8 cellular contexts compared by ENCODE assay signal in genomic region chr5:79235578-79236363, GRCh38. TPM values are rescaled to one million over a fixed set of nuclear protein-coding genes. Genes with fewer than 3 reads are reported as not detected.
A peak's percentile ranks its signal among the peaks of the same experiment; 100 is the strongest.
DNase-seq lines count a peak whose midpoint lies in the region; ATAC-seq lines count a peak whose summit lies in the region.

Gene JMY, plus strand, starts transcription at chr5:79236131. Its CDS starts 520 bp downstream, at chr5:79236651.

- peak within 1 kb of the TSS; percentile 91 for H3K4me3 ChIP-seq in effector memory CD4-positive, alpha-beta T cell (ENCODE audit: insufficient read depth, low read depth, low read length, poor library complexity, severe bottlenecking)
- peak within 1 kb of the TSS; percentile 86 to 95 for H3K4me3 ChIP-seq in mesenchymal stem cell (ENCODE audit: insufficient read depth in 1 of 2, low read depth in 1 of 2, low read length in 2 of 2)

- H3K23ac ChIP-seq in mesenchymal stem cell (ENCODE audit: low read length in 2 of 2): peak within 1 kb of the TSS in 1 of 2 experiments; percentile 73

- H3K9ac ChIP-seq in mesenchymal stem cell (ENCODE audit: low read length): peak within 1 kb of the TSS; percentile 95

- H2BK5ac ChIP-seq in mesenchymal stem cell (ENCODE audit: low read depth, low read length, poor library complexity, severe bottlenecking): no peak within 1 kb of the TSS

- peak; percentile 74 for ATAC-seq in GM19328 (IDR thresholded peaks at IDR 0.05; ENCODE audit: unreplicated experiment)
- peak; percentile 68 for ATAC-seq in HG03460 (IDR thresholded peaks at IDR 0.05; ENCODE audit: unreplicated experiment)

- no peaks in the 10 kb centered on the region for H3K36me3 ChIP-seq in effector memory CD4-positive, alpha-beta T cell (ENCODE audit: control insufficient read depth, insufficient read depth, low read length)
- H3K36me3 ChIP-seq in mesenchymal stem cell (ENCODE audit: control insufficient read depth in 1 of 2, insufficient read depth in 2 of 2, low read depth in 1 of 2, low read length in 2 of 2): no peaks in the 10 kb centered on the region

- DNase-seq in C1 segment of cervical spinal cord (lab: John Stamatoyannopoulos, UW): peak; percentile 15 to 88 (median 82)
- DNase-seq in NCI-H82 (lab: John Stamatoyannopoulos, UW): peak; percentile 90
- DNase-seq in activated CD8-positive, alpha-beta memory T cell treated with anti-CD3 and anti-CD28 coated beads for 24 hours: peak; percentile 90
- DNase-seq in effector memory CD4-positive, alpha-beta T cell: peak; percentile 77 to 81 (median 80)
- DNase-seq in mesenchymal stem cell: peak; percentile 82
- DNase-seq in stimulated activated CD8-positive, alpha-beta memory T cell treated with anti-CD3 and anti-CD28 coated beads, Interleukin-12 subunit alpha, Interleukin-12 subunit beta, amount 100 ng/mL, for 24 hours (ENCODE audit: extremely low read depth): peak; percentile 66

- H4K8ac ChIP-seq in mesenchymal stem cell (ENCODE audit: low read length): peak within 1 kb of the TSS; percentile 89

- H3K4me1 ChIP-seq in effector memory CD4-positive, alpha-beta T cell (ENCODE audit: control insufficient read depth, insufficient read depth, low read length, poor library complexity, severe bottlenecking): peaks cover 7% of the 10 kb centered on the region
- H3K4me1 ChIP-seq in mesenchymal stem cell (ENCODE audit: control insufficient read depth, insufficient read depth, low read depth, low read length): peaks cover 5% of the 10 kb centered on the region

- H2AFZ ChIP-seq in mesenchymal stem cell (ENCODE audit: low read depth, low read length): peak within 1 kb of the TSS; percentile 93

- H3K27me3 ChIP-seq in effector memory CD4-positive, alpha-beta T cell (replicated peaks; ENCODE audit: control insufficient read depth, insufficient read depth, low read length, poor library complexity, severe bottlenecking): no peaks in the 10 kb centered on the region
- H3K27me3 ChIP-seq in mesenchymal stem cell (ENCODE audit: control insufficient read depth in 1 of 2, insufficient read depth in 1 of 2, low read length in 2 of 2): no peaks in the 10 kb centered on the region

- H3K18ac ChIP-seq in mesenchymal stem cell (ENCODE audit: low read depth in 1 of 2, low read length in 2 of 2): peak within 1 kb of the TSS; percentile 77 to 79

- peak within 1 kb of the TSS; percentile 95 for H3K27ac ChIP-seq in effector memory CD4-positive, alpha-beta T cell (ENCODE audit: insufficient read depth, low read length, poor library complexity, severe bottlenecking)
- no peak within 1 kb of the TSS for H3K27ac ChIP-seq in mesenchymal stem cell (ENCODE audit: low read length, poor library complexity, severe bottlenecking)

- no peak within 1 kb of the TSS for H2BK12ac ChIP-seq in mesenchymal stem cell (ENCODE audit: low read length in 2 of 2)

- H3K4me2 ChIP-seq in mesenchymal stem cell (ENCODE audit: low read length, poor library complexity, severe bottlenecking): peak within 1 kb of the TSS; percentile 98

- peak within 1 kb of the TSS; percentile 52 for H2BK15ac ChIP-seq in mesenchymal stem cell (ENCODE audit: low read depth, poor library complexity, severe bottlenecking)

- no peaks in the 10 kb centered on the region for H3K9me3 ChIP-seq in effector memory CD4-positive, alpha-beta T cell (ENCODE audit: control insufficient read depth, low read length)
- no peaks in the 10 kb centered on the region for H3K9me3 ChIP-seq in mesenchymal stem cell (ENCODE audit: control insufficient read depth, low read length)

- peaks cover 13% of the 10 kb centered on the region for H3K79me1 ChIP-seq in mesenchymal stem cell (replicated peaks; ENCODE audit: low read length, poor library complexity, severe bottlenecking)

- under 1% methylated on average over 62 of the region's 83 CpGs for whole genome bisulfite sequencing in mesenchymal stem cell

- H3K4ac ChIP-seq in mesenchymal stem cell (ENCODE audit: low read depth in 1 of 2, low read length in 2 of 2): peak within 1 kb of the TSS in 1 of 2 experiments; percentile 55

- no peak within 1 kb of the TSS for H2AK5ac ChIP-seq in mesenchymal stem cell (ENCODE audit: low read length, severe bottlenecking)

- peak within 1 kb of the TSS in 1 of 2 experiments; percentile 36 for H3K14ac ChIP-seq in mesenchymal stem cell (ENCODE audit: low read length in 2 of 2)

- H2BK120ac ChIP-seq in mesenchymal stem cell (ENCODE audit: low read depth, low read length): peak within 1 kb of the TSS; percentile 85

- H4K91ac ChIP-seq in mesenchymal stem cell (ENCODE audit: low read length): peak within 1 kb of the TSS; percentile 15

RNA-seq across cellular contexts. Expression of gene JMY, which starts in this region (rescaled TPM):
- 3.2 TPM for polyA plus RNA-seq in mesenchymal stem cell (2013, experiment 1 of 2)
- 3.1 TPM for polyA plus RNA-seq in mesenchymal stem cell (2013, experiment 2 of 2)
